In genomic region chr16:21223787-21224186, GRCh38 we compare ENCODE assay signal across 20 cellular contexts. TPM values are rescaled to one million over a fixed set of nuclear protein-coding genes. Genes with fewer than 3 reads are reported as not detected.
"Had no signal": no experiment of that assay in that cellular context is flagged by ENCODE, and none has a peak within 500 bp of the region (broad histone marks: within the 10 kb centered on the region; RNA-seq: fewer than 3 reads in every experiment).

No MANE protein-coding gene starts in this region.

- ATAC-seq: activated T-helper 17 cell treated with anti-CD3 and anti-CD28 coated beads, Interleukin-2, amount 50 U/mL, for 72 hours; foreskin keratinocyte; sciatic nerve; stimulated activated memory B cell treated with anti-CD40 and anti-IgM and Interleukin-4, amounts not matched to agents 10 μg/mL and 1 μg/mL and 100 μg/mL, for 72 hours had no signal

- H3K9me3 ChIP-seq: ascending aorta, stomach, suprapubic skin, tibial nerve had no signal

- H3K27me3 ChIP-seq: ascending aorta, tibial nerve had no signal

- DNase-seq: activated T-cell treated with anti-CD3 and anti-CD28 coated beads, Interleukin-2, amount 50 U/mL, for 24 hours; adrenal gland; brain microvascular endothelial cell; dermis blood vessel endothelial cell; effector CD8-positive, alpha-beta T cell; foreskin keratinocyte; posterior cingulate gyrus; small intestine; stimulated activated CD4-positive, alpha-beta T cell treated with anti-CD3 and anti-CD28 coated beads, Interleukin-2, amount 100 ng/mL, for 24 hours; stomach had no signal

- H3K4me1 ChIP-seq: adrenal gland, ascending aorta, foreskin keratinocyte, stomach, suprapubic skin had no signal

- H3K4me3 ChIP-seq: adrenal gland, ascending aorta, stomach, suprapubic skin, tibial nerve had no signal

- H3K36me3 ChIP-seq: adrenal gland, ascending aorta, brain microvascular endothelial cell, stomach, suprapubic skin, tibial nerve had no signal

- H3K27ac ChIP-seq: adrenal gland, ascending aorta, brain microvascular endothelial cell, foreskin keratinocyte, stomach, suprapubic skin, tibial nerve had no signal

RNA-seq across cellular contexts. Expression of gene ANKS4B, which starts 9.7 kb away (rescaled TPM):
- total RNA-seq: activated T-helper 17 cell treated with anti-CD3 and anti-CD28 coated beads, Interleukin-2, amount 50 U/mL, for 72 hours; adrenal gland; ascending aorta; dermis blood vessel endothelial cell; foreskin keratinocyte; glomerular endothelial cell; renal cortical epithelial cell; sciatic nerve; suprapubic skin had no signal

RNA-seq across cellular contexts. Expression of gene ZP2, which starts 12.4 kb away (rescaled TPM):
- total RNA-seq: activated T-helper 17 cell treated with anti-CD3 and anti-CD28 coated beads, Interleukin-2, amount 50 U/mL, for 72 hours; adrenal gland; ascending aorta; dermis blood vessel endothelial cell; foreskin keratinocyte; glomerular endothelial cell; liver; myocyte; renal cortical epithelial cell; sciatic nerve; suprapubic skin; tibial nerve had no signal

RNA-seq across cellular contexts. Expression of gene CRYM, which starts 54.3 kb away (rescaled TPM):
- total RNA-seq: activated T-helper 17 cell treated with anti-CD3 and anti-CD28 coated beads, Interleukin-2, amount 50 U/mL, for 72 hours; ascending aorta; dermis blood vessel endothelial cell; foreskin keratinocyte; myocyte; tibial nerve had no signal
